ENCODE assay signal across 23 cellular contexts in genomic region chr12:32993404-32993803, GRCh38.
"Had no signal": no experiment of that assay in that cellular context is flagged by ENCODE, and none has a peak within 500 bp of the region (broad histone marks: within the 10 kb centered on the region; RNA-seq: fewer than 3 reads in every experiment).

No MANE protein-coding gene starts in this region.

- DNase-seq: activated CD4-positive, alpha-beta memory T cell treated with anti-CD3 and anti-CD28 coated beads for 36 hours; activated CD4-positive, alpha-beta T cell treated with anti-CD3 and anti-CD28 coated beads, Interleukin-2, amount 10 ng/mL, durations not matched to agents 7 days and 5 days; activated CD4-positive, CD25-positive, alpha-beta regulatory T cell; activated CD8-positive, alpha-beta memory T cell treated with anti-CD3 and anti-CD28 coated beads for 24 hours; activated gamma-delta T cell; activated naive CD4-positive, alpha-beta T cell treated with anti-CD3 and anti-CD28 coated beads for 36 hours; activated T-cell treated with anti-CD3 and anti-CD28 coated beads, Interleukin-2, amount 50 U/mL, for 4 hours; amygdala; brain microvascular endothelial cell; MM.1S; NCI-H146; NCI-H187 treated with DMSO at 0.1 percent for 48 hours; NCI-H2107; NCI-H510A treated with DMSO at 0.1 percent for 48 hours; NCI-H69; PC-9; T-cell; T-helper 2 cell; T1000 had no signal

- H3K4me2 ChIP-seq: PC-9 had no signal

- ATAC-seq: activated T-cell treated with anti-CD3 and anti-CD28 coated beads, Interleukin-2, amount 50 U/mL, for 4 hours; Right ventricle myocardium inferior; T-cell had no signal

- FAIRE-seq: TTC549 had no signal

- H3K27me3 ChIP-seq: brain microvascular endothelial cell had no signal

- H2AFZ ChIP-seq: PC-9 had no signal

- H3K36me3 ChIP-seq: brain microvascular endothelial cell had no signal

- H3K4me3 ChIP-seq: PC-9, SK-N-MC had no signal

- H3K27ac ChIP-seq: brain microvascular endothelial cell, PC-9, SK-N-MC, VCaP had no signal
